ENCODE assay signal across 6 cellular contexts in the genomic region with DNA sequence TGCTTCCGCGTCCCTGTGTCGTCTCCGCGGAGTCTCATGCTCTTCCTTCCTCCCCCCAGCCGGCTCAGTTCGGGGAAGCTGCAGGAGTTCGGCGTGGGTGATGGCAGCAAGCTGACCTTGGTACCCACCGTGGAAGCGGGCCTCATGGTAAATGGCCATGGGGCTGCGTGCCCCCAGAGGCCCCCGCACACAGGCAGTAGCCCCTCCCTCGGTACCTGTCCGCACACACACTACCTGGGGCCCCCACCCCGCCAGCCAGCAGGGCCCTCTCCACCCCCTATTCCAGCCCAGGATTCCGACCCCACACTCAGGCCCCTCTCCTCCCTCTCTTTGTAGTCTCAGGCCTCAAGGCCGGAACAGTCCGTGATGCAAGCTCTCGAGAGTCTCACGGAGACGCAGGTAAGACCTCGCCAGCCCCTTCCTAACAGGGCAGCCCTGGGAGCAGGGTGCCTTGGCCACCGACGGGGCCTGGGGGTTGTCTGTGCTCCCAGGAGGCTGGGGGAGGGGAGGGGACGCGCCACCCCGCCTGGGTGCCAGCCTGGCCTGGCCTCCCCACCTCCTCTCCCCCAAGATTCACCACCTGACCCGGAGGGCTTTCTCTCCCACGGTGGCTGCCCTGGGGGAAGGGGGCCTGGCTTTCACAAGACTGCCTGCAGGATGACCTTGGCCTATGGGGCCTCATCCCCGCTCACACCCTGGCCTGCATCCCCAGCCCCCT. TPM values are rescaled to one million over a fixed set of nuclear protein-coding genes. Genes with fewer than 3 reads are reported as not detected.
A peak's percentile ranks its signal among the peaks of the same experiment; 100 is the strongest.
DNase-seq lines count a peak whose midpoint lies in the region; ATAC-seq and TF ChIP-seq lines count a peak whose summit lies in the region.

No MANE protein-coding gene starts in this region.

- peak overlapping the region; percentile 85 for H3K4me2 ChIP-seq in fibroblast of lung (ENCODE audit: extremely low read depth, insufficient read depth, low read length)

- H3K4me3 Mint-ChIP-seq in stimulated activated effector memory CD8-positive, alpha-beta T cell treated with anti-CD3 and anti-CD28 coated beads, Interleukin-12 subunit alpha, Interleukin-12 subunit beta, amount 100 ng/mL, for 72 hours = peak overlapping the region; percentile 90

- H3K36me3 ChIP-seq in fibroblast of lung (ENCODE audit: control insufficient read depth, insufficient read depth, low read length) = peaks cover 38% of the 10 kb centered on the region

- peak overlapping the region; percentile 97 for H3K27ac ChIP-seq in fibroblast of lung (ENCODE audit: insufficient read depth, low read length)

- no peaks in the 10 kb centered on the region for H3K27me3 ChIP-seq in fibroblast of lung (ENCODE audit: control insufficient read depth, insufficient read depth, low read length)

- peak overlapping the region; percentile 88 for H3K9ac ChIP-seq in fibroblast of lung (ENCODE audit: insufficient read depth, low read length)

- no peak for DNase-seq in GM12865 (ENCODE audit: low read depth)
- DNase-seq in T1000 (lab: John Stamatoyannopoulos, UW) = peak; percentile 74
- no peak for DNase-seq in fibroblast of lung (ENCODE audit: low read depth in 2 of 2)
- peak in 1 of 2 donors; percentile 84 for DNase-seq in stimulated activated effector memory CD8-positive, alpha-beta T cell treated with anti-CD3 and anti-CD28 coated beads, Interleukin-12 subunit alpha, Interleukin-12 subunit beta, amount 100 ng/mL, for 72 hours (ENCODE audit: low spot score in 2 of 2)
- DNase-seq in NCI-H510A (lab: John Stamatoyannopoulos, UW) = no peak
- DNase-seq in NCI-H1930 (lab: John Stamatoyannopoulos, UW) = no peak

- peaks cover 16% of the 10 kb centered on the region for H3K4me1 Mint-ChIP-seq in stimulated activated effector memory CD8-positive, alpha-beta T cell treated with anti-CD3 and anti-CD28 coated beads, Interleukin-12 subunit alpha, Interleukin-12 subunit beta, amount 100 ng/mL, for 72 hours

- ATAC-seq in stimulated activated effector memory CD8-positive, alpha-beta T cell treated with anti-CD3 and anti-CD28 coated beads, Interleukin-12 subunit alpha, Interleukin-12 subunit beta, amount 100 ng/mL, for 72 hours = no peak

- H3K4me3 ChIP-seq in GM12865 (ENCODE audit: low read depth, low read length) (peak overlapping the region; percentile 61), fibroblast of lung (replicated peaks in 1 of 4; ENCODE audit: control extremely low read depth in 1 of 4, insufficient read depth in 1 of 4, low read depth in 3 of 4, low read length in 4 of 4) (peak overlapping the region; percentile 64 to 95 (median 86))

- H3K36me3 Mint-ChIP-seq in stimulated activated effector memory CD8-positive, alpha-beta T cell treated with anti-CD3 and anti-CD28 coated beads, Interleukin-12 subunit alpha, Interleukin-12 subunit beta, amount 100 ng/mL, for 72 hours = peaks cover 79% of the 10 kb centered on the region

- H3K9me3 ChIP-seq in fibroblast of lung (ENCODE audit: control insufficient read depth, insufficient read depth, low read depth, low read length) = no peaks in the 10 kb centered on the region

- no peak overlapping the region for H2AFZ ChIP-seq in fibroblast of lung (ENCODE audit: low read length)

- H3K9me3 Mint-ChIP-seq in stimulated activated effector memory CD8-positive, alpha-beta T cell treated with anti-CD3 and anti-CD28 coated beads, Interleukin-12 subunit alpha, Interleukin-12 subunit beta, amount 100 ng/mL, for 72 hours = no peaks in the 10 kb centered on the region

- TF ChIP-seq CTCF in GM12865 (IDR thresholded peaks at IDR 0.05; ENCODE audit: insufficient read depth, low read depth, low read length, missing control alignments) (no peak), fibroblast of lung (conservative IDR thresholded peaks at IDR 0.05 in 1 of 2, IDR thresholded peaks at IDR 0.05 in 1 of 2; ENCODE audit: low read depth in 1 of 2, low read length in 2 of 2) (no peak)

- H3K79me2 ChIP-seq in fibroblast of lung (ENCODE audit: control insufficient read depth, insufficient read depth, low read length) = peaks cover 66% of the 10 kb centered on the region

- H3K4me1 ChIP-seq in fibroblast of lung (ENCODE audit: control insufficient read depth, extremely low read depth, insufficient read depth, low read length) = peaks cover 25% of the 10 kb centered on the region

- no peaks in the 10 kb centered on the region for H4K20me1 ChIP-seq in fibroblast of lung (ENCODE audit: control insufficient read depth, extremely low read depth, insufficient read depth, low read length)

- peak overlapping the region; percentile 94 for H3K27ac Mint-ChIP-seq in stimulated activated effector memory CD8-positive, alpha-beta T cell treated with anti-CD3 and anti-CD28 coated beads, Interleukin-12 subunit alpha, Interleukin-12 subunit beta, amount 100 ng/mL, for 72 hours

RNA-seq across cellular contexts. Expression of a gene that starts 3.3 kb away (rescaled TPM):
- total RNA-seq in fibroblast of lung = 13.6 and 18.8 TPM in 2 replicates
- polyA plus RNA-seq in fibroblast of lung = 12.0 and 18.0 TPM in 2 replicates
- 30.3 and 40.2 TPM in 2 replicates for polyA plus RNA-seq in fibroblast of lung (2012)
- 27.6 and 36.6 TPM in 2 replicates for polyA minus RNA-seq in fibroblast of lung (ENCODE audit: low replicate concordance)

RNA-seq across cellular contexts. Expression of a gene that starts 10.1 kb away (rescaled TPM):
- total RNA-seq in fibroblast of lung = 13.4 and 20.5 TPM in 2 replicates
- polyA plus RNA-seq in fibroblast of lung = 53.8 and 79.8 TPM in 2 replicates
- polyA plus RNA-seq in fibroblast of lung (2012) = 174 and 278 TPM in 2 replicates
- polyA minus RNA-seq in fibroblast of lung (ENCODE audit: low replicate concordance) = 23.2 and 31.0 TPM in 2 replicates

RNA-seq across cellular contexts. Expression of a gene that starts 13.9 kb away (rescaled TPM):
- total RNA-seq in fibroblast of lung = 1.5 TPM in 2 replicates
- polyA plus RNA-seq in fibroblast of lung = 0.31 and 1.0 TPM in 2 replicates
- 2.1 and 5.0 TPM in 2 replicates for polyA plus RNA-seq in fibroblast of lung (2012)
- 0.94 and 3.6 TPM in 2 replicates for polyA minus RNA-seq in fibroblast of lung (ENCODE audit: low replicate concordance)

RNA-seq across cellular contexts. Expression of a gene that starts 17.5 kb away (rescaled TPM):
- 104 and 110 TPM in 2 replicates for total RNA-seq in fibroblast of lung
- polyA plus RNA-seq in fibroblast of lung = 260 and 298 TPM in 2 replicates
- polyA plus RNA-seq in fibroblast of lung (2012) = 315 and 327 TPM in 2 replicates
- 45.9 and 74.1 TPM in 2 replicates for polyA minus RNA-seq in fibroblast of lung (ENCODE audit: low replicate concordance)

RNA-seq across cellular contexts. Expression of a gene that starts 23.7 kb away (rescaled TPM):
- total RNA-seq in fibroblast of lung = 22.5 and 24.7 TPM in 2 replicates
- 16.1 and 23.7 TPM in 2 replicates for polyA plus RNA-seq in fibroblast of lung
- 34.6 and 64.3 TPM in 2 replicates for polyA plus RNA-seq in fibroblast of lung (2012)
- polyA minus RNA-seq in fibroblast of lung (ENCODE audit: low replicate concordance) = 12.0 and 14.1 TPM in 2 replicates
